Comparison of ENCODE assay signal across 8 cellular contexts in genomic region chr21:45615145-45615711, GRCh38. TPM values are rescaled to one million over a fixed set of nuclear protein-coding genes. Genes with fewer than 3 reads are reported as not detected.
DNase-seq lines count a peak whose midpoint lies in the region; ATAC-seq, FAIRE-seq and TF ChIP-seq lines count a peak whose summit lies in the region.

No MANE protein-coding gene starts in this region.

- WGBS in endodermal cell (ENCODE audit: insufficient coverage in 1 of 2, insufficient read length in 1 of 2), 2 experiments: 92 to 96% methylated on average over 21 to 27 of the region's 27 CpGs

- no peak for ATAC-seq in HG02973 (IDR thresholded peaks at IDR 0.05; ENCODE audit: unreplicated experiment)

- peaks cover 5% of the 10 kb centered on the region for H3K27me3 Mint-ChIP-seq in endodermal cell (ENCODE audit: insufficient read depth)

- TF ChIP-seq CTCF in endodermal cell (conservative IDR thresholded peaks at IDR 0.05): no peak

- peak; percentile 50 to 68 for DNase-seq in SHP77 (lab: John Stamatoyannopoulos, UW)
- no peak for DNase-seq in SHP77 treated with DMSO at 0.1 percent for 48 hours (lab: John Stamatoyannopoulos, UW)
- peak; percentile 88 to 89 for DNase-seq in activated CD4-positive, alpha-beta T cell treated with anti-CD3 and anti-CD28 coated beads, Interleukin-2, amount 50 U/mL, for 4 hours
- DNase-seq in endodermal cell: peak; percentile 35
- peak; percentile 80 for DNase-seq in stimulated activated CD8-positive, alpha-beta memory T cell treated with anti-CD3 and anti-CD28 coated beads, Interleukin-12 subunit alpha, Interleukin-12 subunit beta, amount 100 ng/mL, for 4 hours (ENCODE audit: low read depth)
- no peak for DNase-seq in GM12892 (ENCODE audit: insufficient read length)
- DNase-seq in NCI-H510A (lab: John Stamatoyannopoulos, UW): no peak

- no peaks in the 10 kb centered on the region for H3K36me3 Mint-ChIP-seq in endodermal cell (ENCODE audit: low read depth)

- H3K27me3 ChIP-seq in endodermal cell (ENCODE audit: control insufficient read depth, insufficient read depth, low read length, poor library complexity, severe bottlenecking): no peaks in the 10 kb centered on the region

- no peaks in the 10 kb centered on the region for H3K4me1 Mint-ChIP-seq in endodermal cell

- no peak overlapping the region for H3K27ac ChIP-seq in endodermal cell (ENCODE audit: low read depth, low read length)

- H3K9ac ChIP-seq in endodermal cell (ENCODE audit: extremely low read depth, low read length, poor library complexity, severe bottlenecking): no peak overlapping the region

- no peak overlapping the region for H3K27ac Mint-ChIP-seq in endodermal cell

- no peak for FAIRE-seq in GM12892 (lab: Jason Lieb, UNC)

- H3K9me3 Mint-ChIP-seq in endodermal cell: no peaks in the 10 kb centered on the region

- TF ChIP-seq POLR2A in GM12892 (IDR thresholded peaks at IDR 0.05; ENCODE audit: low read depth, low read length): no peak

- H3K36me3 ChIP-seq in endodermal cell (ENCODE audit: control insufficient read depth, insufficient read depth, low read length): no peaks in the 10 kb centered on the region

- H3K4me3 ChIP-seq in endodermal cell (ENCODE audit: low read length): no peak overlapping the region

- H3K4me1 ChIP-seq in endodermal cell (ENCODE audit: control insufficient read depth, insufficient read depth, low read length): no peaks in the 10 kb centered on the region

- H3K9me3 ChIP-seq in endodermal cell (ENCODE audit: control insufficient read depth, low read length): no peaks in the 10 kb centered on the region

- no peak overlapping the region for H3K4me3 Mint-ChIP-seq in endodermal cell

RNA-seq across cellular contexts. Expression of gene PCBP3, which starts 28.3 kb away (rescaled TPM):
- total RNA-seq in endodermal cell: 10 to 100 TPM in 1 of 2 donors, 1 to 10 TPM in 1; 2.1 to 10.6 TPM
- polyA plus RNA-seq in endodermal cell (2013, experiment 1 of 2): 4.2 TPM
- polyA plus RNA-seq in endodermal cell (2013, experiment 2 of 2): 3.2 TPM
- 1.8 TPM for polyA plus RNA-seq in GM12892 (2012; ENCODE audit: missing spikeins)

Comparison
In these comparisons a context has a peak if more than half of its experiments do, and no peak if none do; other contexts are left out.
1. DNase-seq: peak in SHP77 (2 of 2), activated CD4-positive, alpha-beta T cell treated with anti-CD3 and anti-CD28 coated beads, Interleukin-2, amount 50 U/mL, for 4 hours (2 of 2), endodermal cell (single experiment) and stimulated activated CD8-positive, alpha-beta memory T cell treated with anti-CD3 and anti-CD28 coated beads, Interleukin-12 subunit alpha, Interleukin-12 subunit beta, amount 100 ng/mL, for 4 hours (single experiment); none in SHP77 treated with DMSO at 0.1 percent for 48 hours (single experiment), GM12892 (single experiment) and NCI-H510A (single experiment).